2 cellular contexts compared by ENCODE assay signal in genomic region chr6:132780770-132781371, GRCh38.
TF ChIP-seq lines count a peak whose summit lies in the region.

No MANE protein-coding gene starts in this region.

TF ChIP-seq in IMR-90, 13 proteins besides CTCF, POLR2A, EP300 and RAD21:
- TF ChIP-seq MAZ (IDR thresholded peaks at IDR 0.05; ENCODE audit: borderline replicate concordance, low read depth, low read length): no peak
- no peak for TF ChIP-seq RCOR1 (IDR thresholded peaks at IDR 0.05; ENCODE audit: insufficient replicate concordance, low read length)
- TF ChIP-seq RFX5 (IDR thresholded peaks at IDR 0.05; ENCODE audit: low read depth, low read length): no peak
- TF ChIP-seq SMC3 (IDR thresholded peaks at IDR 0.05; ENCODE audit: low read depth, low read length): peak; percentile 66
- no peak for TF ChIP-seq MXI1 (IDR thresholded peaks at IDR 0.05; ENCODE audit: borderline replicate concordance, low read depth, low read length)
- TF ChIP-seq FOS (IDR thresholded peaks at IDR 0.05; ENCODE audit: low read depth, low read length): no peak
- TF ChIP-seq BHLHE40 (IDR thresholded peaks at IDR 0.05; ENCODE audit: low read depth, low read length): no peak
- no peak for TF ChIP-seq ELK1 (IDR thresholded peaks at IDR 0.05; ENCODE audit: borderline replicate concordance, low read depth, low read length)
- TF ChIP-seq MAFK (IDR thresholded peaks at IDR 0.05; ENCODE audit: low read depth, low read length): no peak
- peak; percentile 72 for TF ChIP-seq CEBPB (IDR thresholded peaks at IDR 0.05; ENCODE audit: low read depth, low read length)
- TF ChIP-seq NFE2L2 (IDR thresholded peaks at IDR 0.05; ENCODE audit: low read depth, low read length): no peak
- no peak for TF ChIP-seq CHD1 (IDR thresholded peaks at IDR 0.05; ENCODE audit: low read depth, low read length)
- no peak for TF ChIP-seq USF2 (IDR thresholded peaks at IDR 0.05; ENCODE audit: low read depth, low read length)

TF ChIP-seq in GM12891, 5 proteins besides CTCF, POLR2A, EP300 and RAD21:
- TF ChIP-seq POLR2AphosphoS5 (IDR thresholded peaks at IDR 0.05; ENCODE audit: low read depth, low read length) (no peak), PAX5 (IDR thresholded peaks at IDR 0.05; ENCODE audit: insufficient read depth, low read length, severe bottlenecking) (no peak), POU2F2 (IDR thresholded peaks at IDR 0.05; ENCODE audit: low read depth, low read length) (no peak), SPI1 (IDR thresholded peaks at IDR 0.05; ENCODE audit: low read depth, low read length) (no peak), TAF1 (IDR thresholded peaks at IDR 0.05; ENCODE audit: low read depth, low read length) (no peak)
